In the genomic region with DNA sequence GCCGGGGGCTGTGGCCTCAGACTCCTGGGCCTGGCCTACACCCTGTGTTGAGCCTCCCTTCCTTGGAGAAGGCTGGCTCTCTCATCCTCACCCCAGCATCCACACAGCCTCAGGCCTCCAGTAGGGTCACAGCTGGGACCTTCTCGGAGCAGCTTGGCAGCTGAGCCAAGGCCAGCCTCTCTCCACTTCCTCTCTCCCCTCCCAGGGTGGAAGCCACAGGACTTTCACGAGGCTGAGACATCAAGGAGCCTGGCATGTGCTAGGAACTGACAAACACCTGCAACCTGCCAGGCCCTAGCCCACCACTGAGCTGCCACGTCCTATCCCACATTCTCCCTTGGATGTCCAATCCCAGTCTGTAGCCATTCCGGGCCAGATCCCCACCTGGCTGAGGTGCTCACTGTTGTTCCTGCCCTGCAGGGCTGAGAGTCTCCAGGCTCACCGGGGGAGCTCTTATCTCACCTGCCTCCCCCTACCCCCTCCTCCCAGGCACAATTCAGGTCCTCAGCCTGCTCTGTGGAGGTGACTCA, we compare ENCODE assay signal across 1 cellular context.
A peak's percentile ranks its signal among the peaks of the same experiment; 100 is the strongest.
TF ChIP-seq lines count a peak whose summit lies in the region.

No MANE protein-coding gene starts in this region.

TF ChIP-seq in GM23338, 12 proteins besides CTCF, POLR2A, EP300 and RAD21:
- TF ChIP-seq, protein P1, sequence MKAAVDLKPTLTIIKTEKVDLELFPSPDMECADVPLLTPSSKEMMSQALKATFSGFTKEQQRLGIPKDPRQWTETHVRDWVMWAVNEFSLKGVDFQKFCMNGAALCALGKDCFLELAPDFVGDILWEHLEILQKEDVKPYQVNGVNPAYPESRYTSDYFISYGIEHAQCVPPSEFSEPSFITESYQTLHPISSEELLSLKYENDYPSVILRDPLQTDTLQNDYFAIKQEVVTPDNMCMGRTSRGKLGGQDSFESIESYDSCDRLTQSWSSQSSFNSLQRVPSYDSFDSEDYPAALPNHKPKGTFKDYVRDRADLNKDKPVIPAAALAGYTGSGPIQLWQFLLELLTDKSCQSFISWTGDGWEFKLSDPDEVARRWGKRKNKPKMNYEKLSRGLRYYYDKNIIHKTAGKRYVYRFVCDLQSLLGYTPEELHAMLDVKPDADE (IDR thresholded peaks at IDR 0.05), result 0 out of 2 replicates have a peak, but pooled peaks have one; percentile 18
- TF ChIP-seq EZH2 (IDR thresholded peaks at IDR 0.05; ENCODE audit: low read depth, unreplicated experiment) (no peak), ZNF114 (CRISPR knock-in tag; IDR thresholded peaks at IDR 0.05) (no peak), CREB1 (CRISPR knock-in tag; IDR thresholded peaks at IDR 0.05; ENCODE audit: low read depth) (no peak), EZH2phosphoT487 (IDR thresholded peaks at IDR 0.05; ENCODE audit: unreplicated experiment) (no peak), ZNF331 (CRISPR knock-in tag; IDR thresholded peaks at IDR 0.05; ENCODE audit: low read depth) (no peak), ZNF462 (CRISPR knock-in tag; IDR thresholded peaks at IDR 0.05) (no peak), POLR2AphosphoS5 (IDR thresholded peaks at IDR 0.05; ENCODE audit: low read depth) (0 out of 2 replicates have a peak, but pooled peaks have one; percentile 21), NANOG (IDR thresholded peaks at IDR 0.05; ENCODE audit: borderline replicate concordance) (no peak), REST (IDR thresholded peaks at IDR 0.05; ENCODE audit: unreplicated experiment) (no peak), JUNB (IDR thresholded peaks at IDR 0.05; ENCODE audit: unreplicated experiment) (no peak), STAT1 (IDR thresholded peaks at IDR 0.05; ENCODE audit: unreplicated experiment) (no peak)
